8 cellular contexts compared by ENCODE assay signal in genomic region chr1:94713472-94714141, GRCh38.
DNase-seq lines count a peak whose midpoint lies in the region; ATAC-seq and TF ChIP-seq lines count a peak whose summit lies in the region.

No MANE protein-coding gene starts in this region.

- 24 to 35% methylated on average over 7 of the region's 7 CpGs for WGBS in sigmoid colon, 2 donors

- peak; percentile 98 for ATAC-seq in GM19438 (IDR thresholded peaks at IDR 0.05; ENCODE audit: low read depth, unreplicated experiment)
- peak; percentile 90 for ATAC-seq in HG03432 (IDR thresholded peaks at IDR 0.05; ENCODE audit: unreplicated experiment)
- ATAC-seq in CD8-positive, alpha-beta T cell = no peak

- H3K27ac ChIP-seq in cardiac muscle cell = no peak overlapping the region
- H3K27ac ChIP-seq in sigmoid colon = peak overlapping the region; percentile 49 to 70 (median 66)
- H3K27ac ChIP-seq in CD8-positive, alpha-beta T cell (ENCODE audit: low read depth, low read length) = no peak overlapping the region

- H3K9me3 Mint-ChIP-seq in CD8-positive, alpha-beta T cell = no peaks in the 10 kb centered on the region

- H3K36me3 ChIP-seq in cardiac muscle cell (no peaks in the 10 kb centered on the region), sigmoid colon (no peaks in the 10 kb centered on the region)
- no peaks in the 10 kb centered on the region for H3K36me3 ChIP-seq in CD8-positive, alpha-beta T cell (ENCODE audit: insufficient read depth, low read length)

- TF ChIP-seq EP300 in sigmoid colon (IDR thresholded peaks at IDR 0.05) = peak in 1 of 4 donors; percentile 75

- intact Hi-C loops in sigmoid colon (cut with DNase I) = no loop called here
- intact Hi-C loops in CD8-positive, alpha-beta T cell (cut with DNase I, micrococcal nuclease) = no loop called here

- POLR2A ChIA-PET in CD8-positive, alpha-beta T cell (lab: Charles Lee) = no interaction called here

- H3K9me3 ChIP-seq in cardiac muscle cell (ENCODE audit: low read depth) = no peaks in the 10 kb centered on the region
- H3K9me3 ChIP-seq in sigmoid colon = no peaks in the 10 kb centered on the region
- H3K9me3 ChIP-seq in CD8-positive, alpha-beta T cell (ENCODE audit: low read length) = no peaks in the 10 kb centered on the region

- peaks cover 3% of the 10 kb centered on the region for H3K27me3 Mint-ChIP-seq in CD8-positive, alpha-beta T cell (ENCODE audit: low read depth)

- no peaks in the 10 kb centered on the region for H3K36me3 Mint-ChIP-seq in CD8-positive, alpha-beta T cell

- H3K4me1 Mint-ChIP-seq in CD8-positive, alpha-beta T cell (ENCODE audit: low read depth) = no peaks in the 10 kb centered on the region

- TF ChIP-seq POLR2A in sigmoid colon (IDR thresholded peaks at IDR 0.05) = no peak

- H3K4me3 ChIP-seq in cardiac muscle cell (no peak overlapping the region), sigmoid colon (no peak overlapping the region)
- H3K4me3 ChIP-seq in CD8-positive, alpha-beta T cell (ENCODE audit: low read depth, low read length) = no peak overlapping the region

- TF ChIP-seq CTCF in cardiac muscle cell (IDR thresholded peaks at IDR 0.05; ENCODE audit: low read depth, low read length) (no peak), sigmoid colon (IDR thresholded peaks at IDR 0.05) (no peak)
- TF ChIP-seq CTCF in CD8-positive, alpha-beta T cell (IDR thresholded peaks at IDR 0.05) = no peak

- CTCF ChIA-PET in CD8-positive, alpha-beta T cell (lab: Charles Lee) = no interaction called here

- H3K27me3 ChIP-seq in cardiac muscle cell (no peaks in the 10 kb centered on the region), sigmoid colon (no peaks in the 10 kb centered on the region)
- H3K27me3 ChIP-seq in CD8-positive, alpha-beta T cell (ENCODE audit: insufficient read depth, low read length) = no peaks in the 10 kb centered on the region

- no peak overlapping the region for H3K4me3 Mint-ChIP-seq in CD8-positive, alpha-beta T cell

- no peak overlapping the region for H3K27ac Mint-ChIP-seq in CD8-positive, alpha-beta T cell

- H3K4me1 ChIP-seq in cardiac muscle cell (ENCODE audit: low read depth) (peaks cover 3% of the 10 kb centered on the region), sigmoid colon (peaks cover 0 to 17% (median 14%) of the 10 kb centered on the region in 4 donors)
- no peaks in the 10 kb centered on the region for H3K4me1 ChIP-seq in CD8-positive, alpha-beta T cell (ENCODE audit: insufficient read depth, low read length)

- DNase-seq in AML-193 (lab: John Stamatoyannopoulos, UW) (peak; percentile 86 to 91), SKM-1 treated with dmso at 0.1 percent for 144 hours (lab: John Stamatoyannopoulos, UW; ENCODE audit: unreplicated experiment) (peak; percentile 90), cardiac muscle cell (ENCODE audit: low read depth in 1 of 2, low spot score in 1 of 2) (peak; percentile 36 to 95), sigmoid colon (peak; percentile 98), midbrain (lab: John Stamatoyannopoulos, UW) (no peak)
- DNase-seq in CD8-positive, alpha-beta T cell = no peak

Comparison
In these comparisons a context has a peak if more than half of its experiments do, and no peak if none do; other contexts are left out.
1. DNase-seq: peak in AML-193 (2 of 2), SKM-1 treated with dmso at 0.1 percent for 144 hours (single experiment), cardiac muscle cell (2 of 2) and sigmoid colon (single experiment); none in midbrain (single experiment) and CD8-positive, alpha-beta T cell (0 of 7).
2. H3K27ac ChIP-seq: peak in sigmoid colon (4 of 4); none in cardiac muscle cell (single experiment) and CD8-positive, alpha-beta T cell (single experiment).